1 cellular context compared by ENCODE assay signal in the genomic region with DNA sequence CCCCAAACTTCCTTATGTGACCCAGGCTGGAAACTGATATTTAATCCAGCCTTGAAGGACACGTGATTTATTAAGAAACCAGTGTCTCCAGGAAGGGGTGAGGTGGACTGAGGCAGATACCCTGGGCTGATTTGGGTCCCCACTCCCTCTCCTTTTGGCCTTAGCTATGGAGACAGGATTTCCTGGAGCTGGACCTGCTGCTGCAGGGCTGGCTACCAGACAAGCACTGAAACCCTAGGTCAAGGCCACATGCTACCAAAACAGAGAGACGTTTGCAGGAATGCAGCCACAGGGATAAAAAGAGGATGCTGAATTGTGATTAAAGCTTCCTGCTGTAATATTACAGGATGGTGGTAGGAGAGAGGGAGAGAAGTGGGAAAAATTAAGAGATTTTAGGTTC.
TF ChIP-seq lines count a peak whose summit lies in the region.

No MANE protein-coding gene starts in this region.

TF ChIP-seq in GM23338, 12 proteins besides CTCF, POLR2A, EP300 and RAD21 (continued from another document):
- TF ChIP-seq, protein P1, sequence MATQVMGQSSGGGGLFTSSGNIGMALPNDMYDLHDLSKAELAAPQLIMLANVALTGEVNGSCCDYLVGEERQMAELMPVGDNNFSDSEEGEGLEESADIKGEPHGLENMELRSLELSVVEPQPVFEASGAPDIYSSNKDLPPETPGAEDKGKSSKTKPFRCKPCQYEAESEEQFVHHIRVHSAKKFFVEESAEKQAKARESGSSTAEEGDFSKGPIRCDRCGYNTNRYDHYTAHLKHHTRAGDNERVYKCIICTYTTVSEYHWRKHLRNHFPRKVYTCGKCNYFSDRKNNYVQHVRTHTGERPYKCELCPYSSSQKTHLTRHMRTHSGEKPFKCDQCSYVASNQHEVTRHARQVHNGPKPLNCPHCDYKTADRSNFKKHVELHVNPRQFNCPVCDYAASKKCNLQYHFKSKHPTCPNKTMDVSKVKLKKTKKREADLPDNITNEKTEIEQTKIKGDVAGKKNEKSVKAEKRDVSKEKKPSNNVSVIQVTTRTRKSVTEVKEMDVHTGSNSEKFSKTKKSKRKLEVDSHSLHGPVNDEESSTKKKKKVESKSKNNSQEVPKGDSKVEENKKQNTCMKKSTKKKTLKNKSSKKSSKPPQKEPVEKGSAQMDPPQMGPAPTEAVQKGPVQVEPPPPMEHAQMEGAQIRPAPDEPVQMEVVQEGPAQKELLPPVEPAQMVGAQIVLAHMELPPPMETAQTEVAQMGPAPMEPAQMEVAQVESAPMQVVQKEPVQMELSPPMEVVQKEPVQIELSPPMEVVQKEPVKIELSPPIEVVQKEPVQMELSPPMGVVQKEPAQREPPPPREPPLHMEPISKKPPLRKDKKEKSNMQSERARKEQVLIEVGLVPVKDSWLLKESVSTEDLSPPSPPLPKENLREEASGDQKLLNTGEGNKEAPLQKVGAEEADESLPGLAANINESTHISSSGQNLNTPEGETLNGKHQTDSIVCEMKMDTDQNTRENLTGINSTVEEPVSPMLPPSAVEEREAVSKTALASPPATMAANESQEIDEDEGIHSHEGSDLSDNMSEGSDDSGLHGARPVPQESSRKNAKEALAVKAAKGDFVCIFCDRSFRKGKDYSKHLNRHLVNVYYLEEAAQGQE (IDR thresholded peaks at IDR 0.05; ENCODE audit: unreplicated experiment) = no peak
- TF ChIP-seq, protein P2, sequence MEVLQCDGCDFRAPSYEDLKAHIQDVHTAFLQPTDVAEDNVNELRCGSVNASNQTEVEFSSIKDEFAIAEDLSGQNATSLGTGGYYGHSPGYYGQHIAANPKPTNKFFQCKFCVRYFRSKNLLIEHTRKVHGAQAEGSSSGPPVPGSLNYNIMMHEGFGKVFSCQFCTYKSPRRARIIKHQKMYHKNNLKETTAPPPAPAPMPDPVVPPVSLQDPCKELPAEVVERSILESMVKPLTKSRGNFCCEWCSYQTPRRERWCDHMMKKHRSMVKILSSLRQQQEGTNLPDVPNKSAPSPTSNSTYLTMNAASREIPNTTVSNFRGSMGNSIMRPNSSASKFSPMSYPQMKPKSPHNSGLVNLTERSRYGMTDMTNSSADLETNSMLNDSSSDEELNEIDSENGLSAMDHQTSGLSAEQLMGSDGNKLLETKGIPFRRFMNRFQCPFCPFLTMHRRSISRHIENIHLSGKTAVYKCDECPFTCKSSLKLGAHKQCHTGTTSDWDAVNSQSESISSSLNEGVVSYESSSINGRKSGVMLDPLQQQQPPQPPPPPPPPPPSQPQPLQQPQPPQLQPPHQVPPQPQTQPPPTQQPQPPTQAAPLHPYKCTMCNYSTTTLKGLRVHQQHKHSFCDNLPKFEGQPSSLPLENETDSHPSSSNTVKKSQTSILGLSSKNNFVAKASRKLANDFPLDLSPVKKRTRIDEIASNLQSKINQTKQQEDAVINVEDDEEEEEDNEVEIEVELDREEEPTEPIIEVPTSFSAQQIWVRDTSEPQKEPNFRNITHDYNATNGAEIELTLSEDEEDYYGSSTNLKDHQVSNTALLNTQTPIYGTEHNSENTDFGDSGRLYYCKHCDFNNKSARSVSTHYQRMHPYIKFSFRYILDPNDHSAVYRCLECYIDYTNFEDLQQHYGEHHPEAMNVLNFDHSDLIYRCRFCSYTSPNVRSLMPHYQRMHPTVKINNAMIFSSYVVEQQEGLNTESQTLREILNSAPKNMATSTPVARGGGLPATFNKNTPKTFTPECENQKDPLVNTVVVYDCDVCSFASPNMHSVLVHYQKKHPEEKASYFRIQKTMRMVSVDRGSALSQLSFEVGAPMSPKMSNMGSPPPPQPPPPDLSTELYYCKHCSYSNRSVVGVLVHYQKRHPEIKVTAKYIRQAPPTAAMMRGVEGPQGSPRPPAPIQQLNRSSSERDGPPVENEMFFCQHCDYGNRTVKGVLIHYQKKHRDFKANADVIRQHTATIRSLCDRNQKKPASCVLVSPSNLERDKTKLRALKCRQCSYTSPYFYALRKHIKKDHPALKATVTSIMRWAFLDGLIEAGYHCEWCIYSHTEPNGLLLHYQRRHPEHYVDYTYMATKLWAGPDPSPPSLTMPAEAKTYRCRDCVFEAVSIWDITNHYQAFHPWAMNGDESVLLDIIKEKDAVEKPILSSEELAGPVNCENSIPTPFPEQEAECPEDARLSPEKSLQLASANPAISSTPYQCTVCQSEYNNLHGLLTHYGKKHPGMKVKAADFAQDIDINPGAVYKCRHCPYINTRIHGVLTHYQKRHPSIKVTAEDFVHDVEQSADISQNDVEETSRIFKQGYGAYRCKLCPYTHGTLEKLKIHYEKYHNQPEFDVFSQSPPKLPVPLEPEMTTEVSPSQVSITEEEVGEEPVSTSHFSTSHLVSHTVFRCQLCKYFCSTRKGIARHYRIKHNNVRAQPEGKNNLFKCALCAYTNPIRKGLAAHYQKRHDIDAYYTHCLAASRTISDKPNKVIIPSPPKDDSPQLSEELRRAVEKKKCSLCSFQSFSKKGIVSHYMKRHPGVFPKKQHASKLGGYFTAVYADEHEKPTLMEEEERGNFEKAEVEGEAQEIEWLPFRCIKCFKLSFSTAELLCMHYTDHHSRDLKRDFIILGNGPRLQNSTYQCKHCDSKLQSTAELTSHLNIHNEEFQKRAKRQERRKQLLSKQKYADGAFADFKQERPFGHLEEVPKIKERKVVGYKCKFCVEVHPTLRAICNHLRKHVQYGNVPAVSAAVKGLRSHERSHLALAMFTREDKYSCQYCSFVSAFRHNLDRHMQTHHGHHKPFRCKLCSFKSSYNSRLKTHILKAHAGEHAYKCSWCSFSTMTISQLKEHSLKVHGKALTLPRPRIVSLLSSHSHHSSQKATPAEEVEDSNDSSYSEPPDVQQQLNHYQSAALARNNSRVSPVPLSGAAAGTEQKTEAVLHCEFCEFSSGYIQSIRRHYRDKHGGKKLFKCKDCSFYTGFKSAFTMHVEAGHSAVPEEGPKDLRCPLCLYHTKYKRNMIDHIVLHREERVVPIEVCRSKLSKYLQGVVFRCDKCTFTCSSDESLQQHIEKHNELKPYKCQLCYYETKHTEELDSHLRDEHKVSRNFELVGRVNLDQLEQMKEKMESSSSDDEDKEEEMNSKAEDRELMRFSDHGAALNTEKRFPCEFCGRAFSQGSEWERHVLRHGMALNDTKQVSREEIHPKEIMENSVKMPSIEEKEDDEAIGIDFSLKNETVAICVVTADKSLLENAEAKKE (CRISPR knock-in tag; IDR thresholded peaks at IDR 0.05) = no peak
